ENCODE assay signal across 1 cellular context in genomic region chr4:56978750-56979303, GRCh38.
TF ChIP-seq lines count a peak whose summit lies in the region.

POLR2B (plus strand) TSS chr4:56978896; CDS start chr4:56978986, 90 bp downstream.

TF ChIP-seq in IMR-90, 13 proteins besides CTCF, POLR2A, EP300 and RAD21 (continued from another document):
- TF ChIP-seq USF2 (IDR thresholded peaks at IDR 0.05; ENCODE audit: low read depth, low read length) = no peak
